15 cellular contexts compared by ENCODE assay signal in genomic region chr13:26469602-26470001, GRCh38.
"Had no signal": no experiment of that assay in that cellular context is flagged by ENCODE, and none has a peak within 500 bp of the region (broad histone marks: within the 10 kb centered on the region; RNA-seq: fewer than 3 reads in every experiment).

No MANE protein-coding gene starts in this region.

- H3K9me3 ChIP-seq: adrenal gland, colonic mucosa, left ventricle myocardium inferior, sigmoid colon had no signal

- H3K27ac ChIP-seq: adrenal gland, colonic mucosa, left ventricle myocardium inferior, sigmoid colon had no signal

- H3K4me1 Mint-ChIP-seq: activated B cell treated with CpG ODN at 0.5 μM for 24 hours; stimulated activated naive CD8-positive, alpha-beta T cell treated with anti-CD3 and anti-CD28 coated beads, Interleukin-15, amount 100 ng/mL, for 72 hours had no signal

- H3K9me3 Mint-ChIP-seq: activated B cell treated with CpG ODN at 0.5 μM for 24 hours; activated CD8-positive, alpha-beta T cell treated with anti-CD3 and anti-CD28 coated beads for 36 hours; activated T-cell treated with anti-CD3 and anti-CD28 coated beads, Interleukin-2, amount 50 U/mL, for 4 hours; nephron; stimulated activated naive CD8-positive, alpha-beta T cell treated with anti-CD3 and anti-CD28 coated beads, Interleukin-15, amount 100 ng/mL, for 72 hours; type B pancreatic cell had no signal

- H3K27me3 ChIP-seq: adrenal gland, colonic mucosa, sigmoid colon had no signal

- H3K36me3 Mint-ChIP-seq: type B pancreatic cell had no signal

- H3K27ac Mint-ChIP-seq: activated B cell treated with CpG ODN at 0.5 μM for 24 hours; activated CD8-positive, alpha-beta T cell treated with anti-CD3 and anti-CD28 coated beads for 36 hours; nephron; stimulated activated naive CD8-positive, alpha-beta T cell treated with anti-CD3 and anti-CD28 coated beads, Interleukin-15, amount 100 ng/mL, for 72 hours; type B pancreatic cell had no signal

- DNase-seq: activated B cell treated with CpG ODN at 0.5 μM for 24 hours; activated CD4-positive, alpha-beta T cell treated with anti-CD3 and anti-CD28 coated beads for 48 hours; activated CD8-positive, alpha-beta T cell treated with anti-CD3 and anti-CD28 coated beads for 36 hours; activated effector memory CD4-positive, alpha-beta T cell treated with Interleukin-2 at 50 U/mL for 16 hours; activated naive CD4-positive, alpha-beta T cell treated with anti-CD3 and anti-CD28 coated beads, Interleukin-2, amount 50 U/mL, for 16 hours; activated T-cell treated with anti-CD3 and anti-CD28 coated beads, Interleukin-2, amount 50 U/mL, for 4 hours; colonic mucosa; left ventricle myocardium inferior; mesenchymal stem cell; sigmoid colon; stimulated activated CD4-positive, alpha-beta T cell treated with anti-CD3 and anti-CD28 coated beads, Interleukin-1b, Interleukin-23, amount 100 ng/mL, for 48 hours; stimulated activated naive CD8-positive, alpha-beta T cell treated with anti-CD3 and anti-CD28 coated beads, Interleukin-15, amount 100 ng/mL, for 72 hours had no signal

- H3K36me3 ChIP-seq: adrenal gland, colonic mucosa, left ventricle myocardium inferior, sigmoid colon had no signal

- H3K4me3 Mint-ChIP-seq: activated B cell treated with CpG ODN at 0.5 μM for 24 hours; activated CD8-positive, alpha-beta T cell treated with anti-CD3 and anti-CD28 coated beads for 36 hours; activated T-cell treated with anti-CD3 and anti-CD28 coated beads, Interleukin-2, amount 50 U/mL, for 4 hours; nephron; stimulated activated naive CD8-positive, alpha-beta T cell treated with anti-CD3 and anti-CD28 coated beads, Interleukin-15, amount 100 ng/mL, for 72 hours; type B pancreatic cell had no signal

- H3K4me1 ChIP-seq: adrenal gland, colonic mucosa had no signal

- H3K4me3 ChIP-seq: adrenal gland, colonic mucosa, left ventricle myocardium inferior, sigmoid colon had no signal
